ENCODE assay signal across 29 cellular contexts in genomic region chr13:30850204-30850866, GRCh38. TPM values are rescaled to one million over a fixed set of nuclear protein-coding genes. Genes with fewer than 3 reads are reported as not detected.
DNase-seq lines count a peak whose midpoint lies in the region; ATAC-seq, FAIRE-seq and TF ChIP-seq lines count a peak whose summit lies in the region.
"Had no signal": no experiment of that assay in that cellular context is flagged by ENCODE, and none has a peak within 500 bp of the region (broad histone marks: within the 10 kb centered on the region; RNA-seq: fewer than 3 reads in every experiment).

No MANE protein-coding gene starts in this region.

- no peaks in the 10 kb centered on the region for H3K9me2 ChIP-seq in GM23248 (ENCODE audit: insufficient read depth)

- H3K27me3 ChIP-seq in GM23248 (replicated peaks; ENCODE audit: insufficient read depth) (no peaks in the 10 kb centered on the region), astrocyte (ENCODE audit: insufficient read depth, low read length) (no peaks in the 10 kb centered on the region)

- peaks cover 48% of the 10 kb centered on the region for H3F3A ChIP-seq in GM23248 (ENCODE audit: insufficient read depth)

- H3K4me3 ChIP-seq in AG10803 (ENCODE audit: low read length) (no peak overlapping the region), GM23248 (no peak overlapping the region), astrocyte (ENCODE audit: insufficient read depth, low read depth, low read length) (no peak overlapping the region), fibroblast of the aortic adventitia (ENCODE audit: low read depth, low read length) (no peak overlapping the region)
- H3K4me3 ChIP-seq: BLaER1 treated with 17β-estradiol and CSF1 and Interleukin-3, amounts not matched to agents 10 nM and 100 nM; SK-N-MC had no signal

- in situ Hi-C loops in GM23248 (cut with MboI): no loop called here

- intact Hi-C loops in left ventricle myocardium superior (cut with micrococcal nuclease): no loop called here
- intact Hi-C loops in activated CD4-positive, alpha-beta T cell treated with anti-CD3 and anti-CD28 coated beads for 36 hours (cut with DNase I, micrococcal nuclease): no loop called here

- H3K9me3 Mint-ChIP-seq in astrocyte (ENCODE audit: unreplicated experiment): peaks cover 6% of the 10 kb centered on the region
- H3K9me3 Mint-ChIP-seq in activated CD4-positive, alpha-beta T cell treated with anti-CD3 and anti-CD28 coated beads for 36 hours (ENCODE audit: low read depth): no peaks in the 10 kb centered on the region
- H3K9me3 Mint-ChIP-seq: CD4-positive, alpha-beta T cell had no signal

- TF ChIP-seq CTCF in AG10803 (conservative IDR thresholded peaks at IDR 0.05; ENCODE audit: low read length) (no peak), astrocyte (IDR thresholded peaks at IDR 0.05; ENCODE audit: insufficient read depth, low read depth, low read length) (no peak), fibroblast of the aortic adventitia (IDR thresholded peaks at IDR 0.05; ENCODE audit: insufficient read depth, low read length) (no peak)

- no peaks in the 10 kb centered on the region for H3K36me3 Mint-ChIP-seq in astrocyte (ENCODE audit: low read depth, unreplicated experiment)
- H3K36me3 Mint-ChIP-seq in activated CD4-positive, alpha-beta T cell treated with anti-CD3 and anti-CD28 coated beads for 36 hours (ENCODE audit: low read depth): no peaks in the 10 kb centered on the region

- H3K9ac ChIP-seq in GM23248 (peak overlapping the region; percentile 51), astrocyte (ENCODE audit: low read length) (no peak overlapping the region)
- H3K9ac ChIP-seq: BLaER1 treated with 17β-estradiol and CSF1 and Interleukin-3, amounts not matched to agents 10 nM and 100 nM had no signal

- no peak for ATAC-seq in left ventricle myocardium superior
- no peak for ATAC-seq in activated CD4-positive, alpha-beta T cell treated with anti-CD3 and anti-CD28 coated beads for 36 hours
- ATAC-seq: HCT116 had no signal

- H3K4me2 ChIP-seq in GM23248 (ENCODE audit: unreplicated experiment) (no peak overlapping the region), astrocyte (ENCODE audit: low read length) (no peak overlapping the region)

- peaks cover 37% of the 10 kb centered on the region for H3K4me1 ChIP-seq in GM23248 (ENCODE audit: insufficient read depth)
- H3K4me1 ChIP-seq in astrocyte (ENCODE audit: insufficient read depth, low read length): peaks cover 33% of the 10 kb centered on the region

- H3K79me2 ChIP-seq in GM23248 (ENCODE audit: insufficient read depth) (no peaks in the 10 kb centered on the region), astrocyte (ENCODE audit: insufficient read depth, low read length) (no peaks in the 10 kb centered on the region)

- peaks cover 52% of the 10 kb centered on the region for H3K4me1 Mint-ChIP-seq in astrocyte (ENCODE audit: low read depth, unreplicated experiment)
- peaks cover 15% of the 10 kb centered on the region for H3K4me1 Mint-ChIP-seq in activated CD4-positive, alpha-beta T cell treated with anti-CD3 and anti-CD28 coated beads for 36 hours

- POLR2A ChIA-PET in activated CD4-positive, alpha-beta T cell treated with anti-CD3 and anti-CD28 coated beads for 36 hours (lab: Charles Lee): no interaction called here

- 6 to 11% methylated on average over 2 of the region's 2 CpGs for WGBS in GM23248 (ENCODE audit: low coverage in 1 of 2, low lambda C conversion rate in 2 of 2, missing lambda C conversion rate in 2 of 2), 2 experiments

- FAIRE-seq in astrocyte (lab: Jason Lieb, UNC): peak; percentile 17
- FAIRE-seq: A204.1, D721Med, G401.6, GM19239, HTR-8/SVneo, RCC 7860 had no signal

- H3K36me3 ChIP-seq in GM23248 (ENCODE audit: low read depth) (no peaks in the 10 kb centered on the region), astrocyte (ENCODE audit: insufficient read depth, low read length) (no peaks in the 10 kb centered on the region)
- H3K36me3 ChIP-seq: BLaER1 treated with 17β-estradiol and CSF1 and Interleukin-3, amounts not matched to agents 10 nM and 100 nM had no signal

- no peak overlapping the region for H2AFZ ChIP-seq in GM23248
- H2AFZ ChIP-seq in astrocyte (ENCODE audit: low read depth, low read length): no peak overlapping the region

- DNase-seq in AG10803 (ENCODE audit: low read depth) (peak; percentile 79), GM23248 (peak; percentile 73), astrocyte (ENCODE audit: low read depth) (no peak), fibroblast of the aortic adventitia (ENCODE audit: low read depth) (peak; percentile 20), anterior cingulate cortex (lab: John Stamatoyannopoulos, UW) (no peak), left ventricle myocardium superior (no peak), DMS79 treated with DMSO at 0.1 percent for 48 hours (lab: John Stamatoyannopoulos, UW) (no peak)
- no peak for DNase-seq in activated CD4-positive, alpha-beta T cell treated with anti-CD3 and anti-CD28 coated beads for 36 hours
- DNase-seq: AML-193; CD4-positive, alpha-beta T cell; KG1; NCI-H1048; NCI-H1417 treated with DMSO at 0.1 percent for 48 hours; NCI-H1694 treated with DMSO at 0.1 percent for 48 hours; NCI-H2081; NCI-H2227 treated with DMSO at 0.1 percent for 48 hours; NCI-H510A; NCI-H748 treated with DMSO at 0.1 percent for 48 hours; SIG-M5 had no signal

- H3K4me3 Mint-ChIP-seq in astrocyte (ENCODE audit: unreplicated experiment): no peak overlapping the region
- no peak overlapping the region for H3K4me3 Mint-ChIP-seq in activated CD4-positive, alpha-beta T cell treated with anti-CD3 and anti-CD28 coated beads for 36 hours
- H3K4me3 Mint-ChIP-seq: CD4-positive, alpha-beta T cell had no signal

- no peaks in the 10 kb centered on the region for H3K27me3 Mint-ChIP-seq in astrocyte (ENCODE audit: low read depth, unreplicated experiment)
- H3K27me3 Mint-ChIP-seq in activated CD4-positive, alpha-beta T cell treated with anti-CD3 and anti-CD28 coated beads for 36 hours: peaks cover 5% of the 10 kb centered on the region

- H3K9me3 ChIP-seq in GM23248 (ENCODE audit: low read depth) (no peaks in the 10 kb centered on the region), astrocyte (ENCODE audit: insufficient read depth, low read depth, low read length) (no peaks in the 10 kb centered on the region)

- peak overlapping the region; percentile 73 for H3K27ac Mint-ChIP-seq in astrocyte (ENCODE audit: unreplicated experiment)
- H3K27ac Mint-ChIP-seq in activated CD4-positive, alpha-beta T cell treated with anti-CD3 and anti-CD28 coated beads for 36 hours: no peak overlapping the region
- H3K27ac Mint-ChIP-seq: CD4-positive, alpha-beta T cell had no signal

- CTCF ChIA-PET in activated CD4-positive, alpha-beta T cell treated with anti-CD3 and anti-CD28 coated beads for 36 hours (lab: Charles Lee): interaction anchor here (1.5 kb wide), 1 partner anchor 13 kb away, joined by 5 read pairs; no protein-coding TSS in a partner anchor

- peak overlapping the region; percentile 86 for H3K27ac ChIP-seq in GM23248
- H3K27ac ChIP-seq in astrocyte (ENCODE audit: low read depth, low read length): no peak overlapping the region
- H3K27ac ChIP-seq: BLaER1 treated with 17β-estradiol and CSF1 and Interleukin-3, amounts not matched to agents 10 nM and 100 nM; SK-N-MC had no signal

- H4K20me1 ChIP-seq in GM23248 (ENCODE audit: insufficient read depth): no peaks in the 10 kb centered on the region
- H4K20me1 ChIP-seq in astrocyte (ENCODE audit: insufficient read depth, low read length): no peaks in the 10 kb centered on the region

RNA-seq across cellular contexts. Expression of gene MEDAG, which starts 55.7 kb away (rescaled TPM):
- 228 and 243 TPM in 2 replicates for total RNA-seq in GM23248 (2014; rRNA removed; shearing (Covaris generic))
- polyA plus RNA-seq in GM23248 (2016; fragmentation: Nextera tagmentation; extraction: Ambion mirVana): 84.9 and 86.0 TPM in 2 replicates
- 1.2 and 1.5 TPM in 2 replicates for total RNA-seq in astrocyte
- 122 and 325 TPM in 2 replicates for total RNA-seq in fibroblast of the aortic adventitia (ENCODE audit: low replicate concordance)
- 4.2 TPM for total RNA-seq in left ventricle myocardium superior
- not detected for total RNA-seq in activated CD4-positive, alpha-beta T cell treated with anti-CD3 and anti-CD28 coated beads for 36 hours
- total RNA-seq: CD4-positive, alpha-beta T cell; H4 had no signal

Comparison
In these comparisons a context has a peak if more than half of its experiments do, and no peak if none do; other contexts are left out.
1. DNase-seq: peak in AG10803 (single experiment), GM23248 (single experiment) and fibroblast of the aortic adventitia (single experiment); none in astrocyte (single experiment), anterior cingulate cortex (0 of 58), left ventricle myocardium superior (single experiment), activated CD4-positive, alpha-beta T cell treated with anti-CD3 and anti-CD28 coated beads for 36 hours (single experiment) and DMS79 treated with DMSO at 0.1 percent for 48 hours (single experiment).
2. RNA of gene MEDAG, which starts 55.7 kb away (total RNA-seq): 228 to 243 TPM in GM23248 and 122 to 325 TPM in fibroblast of the aortic adventitia; 4.2 TPM in left ventricle myocardium superior (single experiment), 1.2 to 1.5 TPM in astrocyte and not detected in activated CD4-positive, alpha-beta T cell treated with anti-CD3 and anti-CD28 coated beads for 36 hours; every median in the first group is over 10 times any median in the second.